16 cellular contexts compared by ENCODE assay signal in the genomic region with DNA sequence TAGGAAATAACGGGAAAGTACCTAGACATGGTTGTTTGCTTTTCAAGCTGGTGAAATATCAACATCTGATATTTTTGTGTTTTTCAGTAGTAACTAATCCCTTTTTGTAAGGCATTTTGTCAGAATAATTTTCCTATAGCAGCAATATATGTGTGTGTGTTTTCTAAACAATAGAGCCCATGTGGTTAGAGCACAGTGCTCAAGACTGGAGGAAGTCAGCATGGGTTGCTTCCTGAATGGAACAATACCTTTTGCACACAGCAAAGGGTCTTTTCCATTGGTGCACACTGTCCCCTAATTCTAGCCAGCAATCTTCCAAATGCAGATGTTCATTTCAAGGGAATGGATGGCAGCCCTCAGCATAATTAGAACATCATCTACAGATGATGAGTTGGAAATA.
DNase-seq lines count a peak whose midpoint lies in the region; ATAC-seq and TF ChIP-seq lines count a peak whose summit lies in the region.
"Had no signal": no experiment of that assay in that cellular context is flagged by ENCODE, and none has a peak within 500 bp of the region (broad histone marks: within the 10 kb centered on the region; RNA-seq: fewer than 3 reads in every experiment).

No MANE protein-coding gene starts in this region.

- no peak for TF ChIP-seq CTCF in breast epithelium (IDR thresholded peaks at IDR 0.05)
- TF ChIP-seq CTCF in mammary epithelial cell (conservative IDR thresholded peaks at IDR 0.05 in 1 of 2, IDR thresholded peaks at IDR 0.05 in 1 of 2; ENCODE audit: extremely low read depth in 1 of 2, insufficient read depth in 1 of 2, low read depth in 1 of 2, low read length in 2 of 2), result no peak
- no peak for TF ChIP-seq CTCF in GM20000 (IDR thresholded peaks at IDR 0.05; ENCODE audit: extremely low read depth, missing control alignments)

- intact Hi-C loops in breast epithelium (cut with DNase I; ENCODE audit: low total_unique reads) (no loop called here), mammary epithelial cell (cut with micrococcal nuclease) (no loop called here), aorta (cut with DNase I) (loop anchor here in 1 of 2 donors (5.0 kb wide), 1 partner anchor 74 kb away; no protein-coding TSS in a partner anchor)

- H3K27ac ChIP-seq in breast epithelium (peak overlapping the region; percentile 70 to 72), mammary epithelial cell (ENCODE audit: insufficient read depth, low read depth, low read length) (no peak overlapping the region), layer of hippocampus (ENCODE audit: low read depth, low read length) (peak overlapping the region; percentile 31), rectal smooth muscle tissue (ENCODE audit: low read depth, low read length) (peak overlapping the region; percentile 93), aorta (ENCODE audit: low read depth in 1 of 2, low read length in 2 of 2) (peak overlapping the region; percentile 94 to 96)

- H3K4me3 ChIP-seq in breast epithelium (no peak overlapping the region), mammary epithelial cell (replicated peaks in 1 of 3; ENCODE audit: insufficient read depth in 1 of 3, low read depth in 2 of 3, low read length in 3 of 3) (no peak overlapping the region), rectal smooth muscle tissue (ENCODE audit: low read length) (no peak overlapping the region), aorta (ENCODE audit: low read length in 2 of 2) (no peak overlapping the region)

- H3K27me3 ChIP-seq in breast epithelium, result no peaks in the 10 kb centered on the region
- no peaks in the 10 kb centered on the region for H3K27me3 ChIP-seq in mammary epithelial cell (ENCODE audit: insufficient read depth, low read length)
- H3K27me3 ChIP-seq in layer of hippocampus (ENCODE audit: control insufficient read depth, insufficient read depth, low read length), result no peaks in the 10 kb centered on the region
- no peaks in the 10 kb centered on the region for H3K27me3 ChIP-seq in rectal smooth muscle tissue (ENCODE audit: control insufficient read depth, insufficient read depth, low read length)
- no peaks in the 10 kb centered on the region for H3K27me3 ChIP-seq in aorta (ENCODE audit: control insufficient read depth in 1 of 2, insufficient read depth in 2 of 2, low read length in 1 of 2)

- ATAC-seq in aorta (ENCODE audit: low FRiP score) (no peak), HG03108 (IDR thresholded peaks at IDR 0.05; ENCODE audit: unreplicated experiment) (no peak), HG02885 (IDR thresholded peaks at IDR 0.05; ENCODE audit: poor library complexity, unreplicated experiment) (no peak)

- WGBS in mammary epithelial cell (ENCODE audit: low coverage, missing lambda C conversion rate), result 100% methylated on average over 1 of the region's 1 CpG
- 3 to 17% methylated on average over 1 of the region's 1 CpG for WGBS in aorta, 2 donors

- no peaks in the 10 kb centered on the region for H3K9me3 ChIP-seq in breast epithelium
- H3K9me3 ChIP-seq in mammary epithelial cell (replicated peaks; ENCODE audit: insufficient read depth, low read length), result no peaks in the 10 kb centered on the region
- no peaks in the 10 kb centered on the region for H3K9me3 ChIP-seq in aorta (ENCODE audit: control insufficient read depth, low read length)

- dilution Hi-C loops in mammary epithelial cell (cut with HindIII; ENCODE audit: low sequenced_read_pairs), result no loop called here

- H3K9ac ChIP-seq in mammary epithelial cell (ENCODE audit: insufficient read depth, low read length) (no peak overlapping the region), rectal smooth muscle tissue (ENCODE audit: low read length) (no peak overlapping the region)

- no TSS peak for BruUV-seq in mammary epithelial cell (replicated peaks; lab: Mats Ljungman, UMichigan)

- no peak overlapping the region for H2AFZ ChIP-seq in mammary epithelial cell (ENCODE audit: low read depth, low read length)

- no peaks in the 10 kb centered on the region for H3K79me2 ChIP-seq in mammary epithelial cell (ENCODE audit: insufficient read depth, low read length)

- in situ Hi-C loops in mammary epithelial cell (cut with MboI; ENCODE audit: low sequenced_read_pairs in 2 of 2), result no loop called here

- H3K4me1 ChIP-seq in breast epithelium (no peaks in the 10 kb centered on the region), mammary epithelial cell (ENCODE audit: insufficient read depth, low read length) (peaks cover 3% of the 10 kb centered on the region), rectal smooth muscle tissue (ENCODE audit: control insufficient read depth, insufficient read depth, low read length) (peaks cover 18% of the 10 kb centered on the region), aorta (ENCODE audit: control insufficient read depth in 1 of 2, insufficient read depth in 2 of 2, low read length in 2 of 2) (peaks cover 7 to 8% of the 10 kb centered on the region in 2 donors)

- CTCF ChIA-PET in mammary epithelial cell (lab: Charles Lee; ENCODE audit: low non-redundant PET), result no interaction called here

- DNase-seq in breast epithelium (ENCODE audit: low spot score in 2 of 2), result no peak
- DNase-seq in mammary epithelial cell, result no peak
- DNase-seq in aorta, result no peak
- no peak for DNase-seq in GM20000 (ENCODE audit: low spot score)
- DNase-seq: activated CD4-positive, alpha-beta memory T cell treated with anti-CD3 and anti-CD28 coated beads for 36 hours; activated effector memory CD4-positive, alpha-beta T cell treated with Interleukin-2 at 50 U/mL for 16 hours; CD8-positive, alpha-beta memory T cell; GOT3; NCI-H1694; NCI-H774; stimulated activated CD4-positive, alpha-beta T cell treated with anti-CD3 and anti-CD28 coated beads, Interleukin-1b, Interleukin-23, amount 100 ng/mL, for 48 hours; stimulated activated CD8-positive, alpha-beta memory T cell treated with anti-CD3 and anti-CD28 coated beads, Interleukin-4, amount 100 ng/mL, for 48 hours had no signal

- no peak overlapping the region for H3K4me2 ChIP-seq in mammary epithelial cell (ENCODE audit: insufficient read depth, low read depth, low read length)

- no peaks in the 10 kb centered on the region for H4K20me1 ChIP-seq in mammary epithelial cell (ENCODE audit: insufficient read depth, low read length)

- TF ChIP-seq POLR2A in breast epithelium (IDR thresholded peaks at IDR 0.05), result no peak

- no peaks in the 10 kb centered on the region for H3K36me3 ChIP-seq in breast epithelium
- no peaks in the 10 kb centered on the region for H3K36me3 ChIP-seq in mammary epithelial cell (ENCODE audit: insufficient read depth, low read length)
- no peaks in the 10 kb centered on the region for H3K36me3 ChIP-seq in rectal smooth muscle tissue (ENCODE audit: control insufficient read depth, insufficient read depth, low read length)
- H3K36me3 ChIP-seq in aorta (ENCODE audit: control insufficient read depth in 1 of 2, insufficient read depth in 2 of 2, low read length in 1 of 2), result no peaks in the 10 kb centered on the region
